1 cellular context compared by ENCODE assay signal in the genomic region with DNA sequence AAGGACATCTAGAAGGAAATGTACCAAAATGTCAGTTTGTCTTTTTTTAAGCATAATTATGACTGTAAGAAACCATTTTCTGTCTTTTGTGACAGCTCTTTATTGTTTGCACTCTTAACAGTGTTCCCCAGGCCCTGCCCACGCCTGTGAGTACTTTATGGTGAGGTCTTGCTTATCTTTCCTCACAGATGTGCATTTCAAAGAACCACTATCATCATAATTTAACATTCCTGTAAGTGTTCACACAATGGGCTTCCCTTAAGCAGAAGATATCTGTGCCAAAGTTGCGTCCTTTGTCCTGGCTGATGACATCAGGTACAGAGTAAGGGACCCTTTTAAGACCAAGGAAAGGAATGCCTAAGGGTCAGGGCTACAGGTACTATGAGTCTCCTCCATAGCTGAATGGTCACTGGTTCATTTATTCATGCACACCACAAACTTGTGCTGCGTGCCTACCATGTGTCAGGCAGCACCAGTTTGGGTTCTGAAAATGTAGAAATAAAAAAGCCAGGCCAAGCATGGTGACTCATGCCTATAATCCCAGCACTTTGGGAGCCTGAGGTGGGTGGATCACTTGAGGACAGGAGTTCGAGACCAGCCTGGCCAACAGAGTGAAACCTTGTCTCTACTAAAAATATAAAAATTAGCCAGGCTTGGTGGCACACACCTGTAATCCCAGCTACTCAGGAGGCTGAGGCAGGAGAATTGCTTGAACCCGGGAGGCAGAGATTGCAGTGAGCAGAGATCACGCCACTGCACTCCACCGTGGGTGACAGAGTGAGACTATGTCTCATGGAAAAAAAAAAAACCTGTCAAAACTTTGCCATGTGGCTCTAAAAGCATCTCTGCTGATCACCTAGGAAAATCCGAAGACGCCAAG.
TF ChIP-seq lines count a peak whose summit lies in the region.

No MANE protein-coding gene starts in this region.

TF ChIP-seq in K562, 482 proteins besides CTCF, POLR2A, EP300 and RAD21 (continued from another document and continues in another):
- TF ChIP-seq SMARCA5 (IDR thresholded peaks at IDR 0.05) (0 out of 2 replicates have a peak, but pooled peaks have one; percentile 61), CBX8 (IDR thresholded peaks at IDR 0.05; ENCODE audit: borderline replicate concordance, extremely low read depth, low read depth, low read length, poor library complexity, severe bottlenecking) (no peak), FOXJ3 (CRISPR knock-in tag; IDR thresholded peaks at IDR 0.05) (no peak), ZNF384 (IDR thresholded peaks at IDR 0.05; ENCODE audit: low read depth, low read length) (no peak), FOXA1 (IDR thresholded peaks at IDR 0.05; ENCODE audit: borderline replicate concordance) (no peak), HMG20B (CRISPR knock-in tag; IDR thresholded peaks at IDR 0.05) (no peak), ZNF239 (CRISPR knock-in tag; IDR thresholded peaks at IDR 0.05) (no peak; the same call in 1 of the 2 replicates), BACH1 (tag; IDR thresholded peaks at IDR 0.05) (no peak), BCOR (IDR thresholded peaks at IDR 0.05) (peak; percentile 79), COPS2 (conservative IDR thresholded peaks at IDR 0.05) (no peak), ZNF707 (CRISPR knock-in tag; conservative IDR thresholded peaks at IDR 0.05) (no peak), ZNF76 (CRISPR knock-in tag; IDR thresholded peaks at IDR 0.05; ENCODE audit: borderline replicate concordance) (no peak), HCFC1 (IDR thresholded peaks at IDR 0.05; ENCODE audit: low read depth, low read length) (no peak), SMARCB1 (IDR thresholded peaks at IDR 0.05; ENCODE audit: insufficient read length, low read depth) (peak; percentile 91), ZNF217 (CRISPR knock-in tag; IDR thresholded peaks at IDR 0.05) (no peak), CBFA2T3 (IDR thresholded peaks at IDR 0.05) (peak; percentile 98), E2F3 (CRISPR knock-in tag; IDR thresholded peaks at IDR 0.05) (no peak), ZNF445 (CRISPR knock-in tag; IDR thresholded peaks at IDR 0.05; ENCODE audit: low read depth) (no peak), DIDO1 (tag; IDR thresholded peaks at IDR 0.05; ENCODE audit: low read depth) (no peak), NFE2L1 (tag; IDR thresholded peaks at IDR 0.05; ENCODE audit: borderline replicate concordance, low read depth) (no peak), SNRNP70 (optimal IDR thresholded peaks at IDR 0.05; ENCODE audit: low read depth, low read length) (no peak), DDX20 (tag; IDR thresholded peaks at IDR 0.05; ENCODE audit: low read depth) (no peak), PRPF4 (IDR thresholded peaks at IDR 0.05; ENCODE audit: insufficient read depth, low read depth, low read length, poor library complexity, severe bottlenecking) (no peak), SETDB1 (IDR thresholded peaks at IDR 0.05; ENCODE audit: low read length) (no peak), TEAD4 (IDR thresholded peaks at IDR 0.05; ENCODE audit: low read length) (peak; percentile 100), TEAD4 (CRISPR knock-in tag; IDR thresholded peaks at IDR 0.05; ENCODE audit: borderline replicate concordance) (peak; percentile 37; the same call in 1 of the 2 replicates), ZNF408 (CRISPR knock-in tag; IDR thresholded peaks at IDR 0.05; ENCODE audit: low read depth) (no peak), ARNT (IDR thresholded peaks at IDR 0.05) (peak; percentile 74 to 97), MAFG (tag; conservative IDR thresholded peaks at IDR 0.05) (no peak; the same call in 1 of the 2 replicates), STAG1 (CRISPR knock-in tag; IDR thresholded peaks at IDR 0.05; ENCODE audit: borderline replicate concordance) (no peak), ZNF766 (CRISPR knock-in tag; conservative IDR thresholded peaks at IDR 0.05) (peak; percentile 96), SIX5 (IDR thresholded peaks at IDR 0.05; ENCODE audit: borderline replicate concordance in 1 of 2, insufficient read depth in 1 of 2, low read depth in 1 of 2, low read length in 2 of 2) (no peak), KHSRP (IDR thresholded peaks at IDR 0.05) (peak; percentile 79), PML (IDR thresholded peaks at IDR 0.05; ENCODE audit: low read length) (peak; percentile 97), NCOA2 (IDR thresholded peaks at IDR 0.05; ENCODE audit: partially characterized antibody in 2 of 2) (peak; percentile 74 to 89), NR2C1 (IDR thresholded peaks at IDR 0.05) (peak; percentile 29; the same call in 1 of the 2 replicates), NR2C1 (tag; IDR thresholded peaks at IDR 0.05) (peak; percentile 30; the same call in 1 of the 2 replicates)
- TF ChIP-seq, protein P1, sequence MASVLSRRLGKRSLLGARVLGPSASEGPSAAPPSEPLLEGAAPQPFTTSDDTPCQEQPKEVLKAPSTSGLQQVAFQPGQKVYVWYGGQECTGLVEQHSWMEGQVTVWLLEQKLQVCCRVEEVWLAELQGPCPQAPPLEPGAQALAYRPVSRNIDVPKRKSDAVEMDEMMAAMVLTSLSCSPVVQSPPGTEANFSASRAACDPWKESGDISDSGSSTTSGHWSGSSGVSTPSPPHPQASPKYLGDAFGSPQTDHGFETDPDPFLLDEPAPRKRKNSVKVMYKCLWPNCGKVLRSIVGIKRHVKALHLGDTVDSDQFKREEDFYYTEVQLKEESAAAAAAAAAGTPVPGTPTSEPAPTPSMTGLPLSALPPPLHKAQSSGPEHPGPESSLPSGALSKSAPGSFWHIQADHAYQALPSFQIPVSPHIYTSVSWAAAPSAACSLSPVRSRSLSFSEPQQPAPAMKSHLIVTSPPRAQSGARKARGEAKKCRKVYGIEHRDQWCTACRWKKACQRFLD (CRISPR knock-in tag; IDR thresholded peaks at IDR 0.05) = peak; percentile 79; the same call in 1 of the 2 replicates
- TF ChIP-seq, protein P2, sequence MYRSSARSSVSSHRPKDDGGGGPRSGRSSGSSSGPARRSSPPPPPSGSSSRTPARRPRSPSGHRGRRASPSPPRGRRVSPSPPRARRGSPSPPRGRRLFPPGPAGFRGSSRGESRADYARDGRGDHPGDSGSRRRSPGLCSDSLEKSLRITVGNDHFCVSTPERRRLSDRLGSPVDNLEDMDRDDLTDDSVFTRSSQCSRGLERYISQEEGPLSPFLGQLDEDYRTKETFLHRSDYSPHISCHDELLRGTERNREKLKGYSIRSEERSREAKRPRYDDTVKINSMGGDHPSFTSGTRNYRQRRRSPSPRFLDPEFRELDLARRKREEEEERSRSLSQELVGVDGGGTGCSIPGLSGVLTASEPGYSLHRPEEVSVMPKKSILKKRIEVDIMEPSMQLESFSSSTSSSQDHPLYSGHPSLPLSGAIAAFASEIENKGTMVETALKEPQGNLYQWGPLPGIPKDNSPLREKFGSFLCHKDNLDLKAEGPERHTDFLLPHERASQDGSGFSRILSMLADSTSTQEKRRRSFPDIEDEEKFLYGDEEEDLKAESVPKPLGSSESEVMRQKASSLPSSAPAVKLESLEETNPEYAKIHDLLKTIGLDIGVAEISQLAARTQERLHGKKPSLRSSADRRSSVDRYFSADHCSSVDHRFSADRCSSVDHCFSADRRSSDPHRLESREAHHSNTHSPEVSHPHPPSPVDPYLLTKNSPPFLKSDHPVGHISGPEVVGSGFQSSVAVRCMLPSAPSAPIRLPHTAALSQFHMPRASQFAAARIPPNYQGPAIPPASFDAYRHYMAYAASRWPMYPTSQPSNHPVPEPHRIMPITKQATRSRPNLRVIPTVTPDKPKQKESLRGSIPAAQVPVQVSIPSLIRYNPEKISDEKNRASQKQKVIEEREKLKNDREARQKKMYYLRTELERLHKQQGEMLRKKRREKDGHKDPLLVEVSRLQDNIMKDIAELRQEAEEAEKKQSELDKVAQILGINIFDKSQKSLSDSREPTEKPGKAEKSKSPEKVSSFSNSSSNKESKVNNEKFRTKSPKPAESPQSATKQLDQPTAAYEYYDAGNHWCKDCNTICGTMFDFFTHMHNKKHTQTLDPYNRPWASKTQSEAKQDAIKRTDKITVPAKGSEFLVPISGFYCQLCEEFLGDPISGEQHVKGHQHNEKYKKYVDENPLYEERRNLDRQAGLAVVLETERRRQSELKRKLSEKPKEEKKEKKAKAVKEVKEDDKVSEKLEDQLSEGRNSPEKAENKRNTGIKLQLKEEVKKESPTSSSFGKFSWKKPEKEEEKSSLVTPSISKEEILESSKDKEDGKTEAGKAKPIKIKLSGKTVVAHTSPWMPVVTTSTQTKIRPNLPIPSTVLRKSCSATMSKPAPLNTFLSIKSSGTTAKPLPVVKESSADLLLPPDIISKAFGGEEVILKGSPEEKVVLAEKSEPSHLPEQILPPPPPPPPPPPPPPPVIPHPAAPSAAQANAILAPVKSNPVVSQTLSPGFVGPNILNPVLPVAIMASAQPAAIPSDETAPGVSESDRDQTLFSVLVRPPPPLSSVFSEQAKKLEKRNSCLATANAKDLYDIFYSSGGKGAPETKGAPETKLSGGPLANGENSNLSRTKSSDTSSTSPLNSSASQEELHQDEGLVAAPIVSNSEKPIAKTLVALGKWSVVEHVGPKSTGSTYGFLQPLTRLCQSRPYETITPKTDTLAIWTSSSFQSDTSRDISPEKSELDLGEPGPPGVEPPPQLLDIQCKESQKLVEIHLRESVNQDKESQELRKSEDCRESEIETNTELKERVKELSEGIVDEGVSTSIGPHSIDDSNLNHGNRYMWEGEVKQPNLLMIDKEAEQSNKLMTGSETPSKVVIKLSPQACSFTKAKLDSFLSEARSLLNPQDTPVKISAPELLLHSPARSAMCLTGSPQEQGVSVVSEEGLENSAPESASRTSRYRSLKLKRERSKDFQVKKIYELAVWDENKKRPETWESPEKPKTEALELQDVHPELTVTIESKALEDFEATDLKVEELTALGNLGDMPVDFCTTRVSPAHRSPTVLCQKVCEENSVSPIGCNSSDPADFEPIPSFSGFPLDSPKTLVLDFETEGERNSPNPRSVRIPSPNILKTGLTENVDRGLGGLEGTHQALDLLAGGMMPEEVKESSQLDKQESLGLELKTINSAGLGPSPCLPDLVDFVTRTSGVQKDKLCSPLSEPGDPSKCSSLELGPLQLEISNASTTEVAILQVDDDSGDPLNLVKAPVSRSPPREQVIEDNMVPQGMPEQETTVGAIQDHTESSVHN (IDR thresholded peaks at IDR 0.05; ENCODE audit: borderline replicate concordance in 1 of 2, low read depth in 1 of 2) = peak in 1 of 2 experiments; percentile 73; a peak in 2 of 4 replicates
- TF ChIP-seq, protein P3, sequence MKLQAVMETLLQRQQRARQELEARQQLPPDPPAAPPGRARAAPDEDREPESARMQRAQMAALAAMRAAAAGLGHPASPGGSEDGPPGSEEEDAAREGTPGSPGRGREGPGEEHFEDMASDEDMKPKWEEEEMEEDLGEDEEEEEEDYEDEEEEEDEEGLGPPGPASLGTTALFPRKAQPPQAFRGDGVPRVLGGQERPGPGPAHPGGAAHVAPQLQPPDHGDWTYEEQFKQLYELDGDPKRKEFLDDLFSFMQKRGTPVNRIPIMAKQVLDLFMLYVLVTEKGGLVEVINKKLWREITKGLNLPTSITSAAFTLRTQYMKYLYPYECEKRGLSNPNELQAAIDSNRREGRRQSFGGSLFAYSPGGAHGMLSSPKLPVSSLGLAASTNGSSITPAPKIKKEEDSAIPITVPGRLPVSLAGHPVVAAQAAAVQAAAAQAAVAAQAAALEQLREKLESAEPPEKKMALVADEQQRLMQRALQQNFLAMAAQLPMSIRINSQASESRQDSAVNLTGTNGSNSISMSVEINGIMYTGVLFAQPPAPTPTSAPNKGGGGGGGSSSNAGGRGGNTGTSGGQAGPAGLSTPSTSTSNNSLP (IDR thresholded peaks at IDR 0.05; ENCODE audit: borderline replicate concordance, low read depth, low read length) = peak; percentile 98
- TF ChIP-seq, protein P4, sequence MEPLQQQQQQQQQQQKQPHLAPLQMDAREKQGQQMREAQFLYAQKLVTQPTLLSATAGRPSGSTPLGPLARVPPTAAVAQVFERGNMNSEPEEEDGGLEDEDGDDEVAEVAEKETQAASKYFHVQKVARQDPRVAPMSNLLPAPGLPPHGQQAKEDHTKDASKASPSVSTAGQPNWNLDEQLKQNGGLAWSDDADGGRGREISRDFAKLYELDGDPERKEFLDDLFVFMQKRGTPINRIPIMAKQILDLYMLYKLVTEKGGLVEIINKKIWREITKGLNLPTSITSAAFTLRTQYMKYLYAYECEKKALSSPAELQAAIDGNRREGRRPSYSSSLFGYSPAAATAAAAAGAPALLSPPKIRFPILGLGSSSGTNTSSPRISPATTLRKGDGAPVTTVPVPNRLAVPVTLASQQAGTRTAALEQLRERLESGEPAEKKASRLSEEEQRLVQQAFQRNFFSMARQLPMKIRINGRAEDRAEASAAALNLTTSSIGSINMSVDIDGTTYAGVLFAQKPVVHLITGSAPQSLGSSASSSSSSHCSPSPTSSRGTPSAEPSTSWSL (CRISPR knock-in tag; IDR thresholded peaks at IDR 0.05; ENCODE audit: borderline replicate concordance) = no peak
- TF ChIP-seq, protein P5, sequence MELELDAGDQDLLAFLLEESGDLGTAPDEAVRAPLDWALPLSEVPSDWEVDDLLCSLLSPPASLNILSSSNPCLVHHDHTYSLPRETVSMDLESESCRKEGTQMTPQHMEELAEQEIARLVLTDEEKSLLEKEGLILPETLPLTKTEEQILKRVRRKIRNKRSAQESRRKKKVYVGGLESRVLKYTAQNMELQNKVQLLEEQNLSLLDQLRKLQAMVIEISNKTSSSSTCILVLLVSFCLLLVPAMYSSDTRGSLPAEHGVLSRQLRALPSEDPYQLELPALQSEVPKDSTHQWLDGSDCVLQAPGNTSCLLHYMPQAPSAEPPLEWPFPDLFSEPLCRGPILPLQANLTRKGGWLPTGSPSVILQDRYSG (tag; conservative IDR thresholded peaks at IDR 0.05; ENCODE audit: low read depth) = peak; percentile 73; the same call in 1 of the 2 replicates
- TF ChIP-seq, protein P6, sequence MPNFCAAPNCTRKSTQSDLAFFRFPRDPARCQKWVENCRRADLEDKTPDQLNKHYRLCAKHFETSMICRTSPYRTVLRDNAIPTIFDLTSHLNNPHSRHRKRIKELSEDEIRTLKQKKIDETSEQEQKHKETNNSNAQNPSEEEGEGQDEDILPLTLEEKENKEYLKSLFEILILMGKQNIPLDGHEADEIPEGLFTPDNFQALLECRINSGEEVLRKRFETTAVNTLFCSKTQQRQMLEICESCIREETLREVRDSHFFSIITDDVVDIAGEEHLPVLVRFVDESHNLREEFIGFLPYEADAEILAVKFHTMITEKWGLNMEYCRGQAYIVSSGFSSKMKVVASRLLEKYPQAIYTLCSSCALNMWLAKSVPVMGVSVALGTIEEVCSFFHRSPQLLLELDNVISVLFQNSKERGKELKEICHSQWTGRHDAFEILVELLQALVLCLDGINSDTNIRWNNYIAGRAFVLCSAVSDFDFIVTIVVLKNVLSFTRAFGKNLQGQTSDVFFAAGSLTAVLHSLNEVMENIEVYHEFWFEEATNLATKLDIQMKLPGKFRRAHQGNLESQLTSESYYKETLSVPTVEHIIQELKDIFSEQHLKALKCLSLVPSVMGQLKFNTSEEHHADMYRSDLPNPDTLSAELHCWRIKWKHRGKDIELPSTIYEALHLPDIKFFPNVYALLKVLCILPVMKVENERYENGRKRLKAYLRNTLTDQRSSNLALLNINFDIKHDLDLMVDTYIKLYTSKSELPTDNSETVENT (CRISPR knock-in tag; IDR thresholded peaks at IDR 0.05) = no peak
- TF ChIP-seq, protein P7, sequence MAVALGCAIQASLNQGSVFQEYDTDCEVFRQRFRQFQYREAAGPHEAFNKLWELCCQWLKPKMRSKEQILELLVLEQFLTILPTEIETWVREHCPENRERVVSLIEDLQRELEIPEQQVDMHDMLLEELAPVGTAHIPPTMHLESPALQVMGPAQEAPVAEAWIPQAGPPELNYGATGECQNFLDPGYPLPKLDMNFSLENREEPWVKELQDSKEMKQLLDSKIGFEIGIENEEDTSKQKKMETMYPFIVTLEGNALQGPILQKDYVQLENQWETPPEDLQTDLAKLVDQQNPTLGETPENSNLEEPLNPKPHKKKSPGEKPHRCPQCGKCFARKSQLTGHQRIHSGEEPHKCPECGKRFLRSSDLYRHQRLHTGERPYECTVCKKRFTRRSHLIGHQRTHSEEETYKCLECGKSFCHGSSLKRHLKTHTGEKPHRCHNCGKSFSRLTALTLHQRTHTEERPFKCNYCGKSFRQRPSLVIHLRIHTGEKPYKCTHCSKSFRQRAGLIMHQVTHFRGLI (CRISPR knock-in tag; IDR thresholded peaks at IDR 0.05) = no peak
